8 cellular contexts compared by ENCODE assay signal in the genomic region with DNA sequence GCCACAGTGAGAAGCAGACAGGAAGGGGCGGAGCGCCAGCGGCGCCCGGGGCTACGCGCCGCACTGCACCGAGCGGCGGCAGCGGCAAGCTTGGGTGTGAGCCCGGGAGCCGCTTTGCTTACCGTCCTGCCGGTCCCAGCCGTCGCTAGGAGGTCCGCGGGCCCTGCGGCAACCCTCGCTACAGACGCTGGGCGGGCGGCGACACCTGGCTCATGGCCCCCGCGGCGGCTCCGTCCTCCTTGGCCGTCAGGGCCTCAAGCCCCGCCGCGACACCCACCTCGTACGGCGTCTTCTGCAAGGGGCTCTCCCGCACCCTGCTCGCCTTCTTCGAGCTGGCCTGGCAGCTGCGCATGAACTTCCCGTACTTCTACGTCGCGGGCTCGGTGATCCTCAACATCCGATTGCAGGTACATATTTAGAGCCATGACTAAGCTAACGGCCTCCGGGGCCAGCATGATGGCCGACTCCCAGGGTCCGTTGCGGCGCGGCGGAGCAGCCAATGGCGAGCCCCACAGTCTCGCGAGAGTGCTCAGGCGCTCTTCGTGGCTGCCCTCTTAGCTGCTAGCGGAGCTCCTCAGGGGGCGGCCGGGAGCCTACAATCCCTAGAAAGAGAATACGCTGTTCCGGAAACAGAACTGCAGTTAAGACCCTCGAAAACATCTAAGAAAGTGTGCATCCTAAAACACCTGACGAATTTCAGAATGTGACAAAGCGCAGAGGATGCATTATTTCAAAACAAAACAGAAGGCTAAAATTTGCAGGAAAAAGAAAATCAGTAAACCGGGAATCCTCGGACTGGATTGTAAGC. TPM values are rescaled to one million over a fixed set of nuclear protein-coding genes. Genes with fewer than 3 reads are reported as not detected.
DNase-seq lines count a peak whose midpoint lies in the region; ATAC-seq and TF ChIP-seq lines count a peak whose summit lies in the region.

TSS of gene SMIM10L1 (plus strand) at position 50 of the 808 bp plus-strand sequence. CDS start at position 213, 163 bp downstream.

- H3K36me3 Mint-ChIP-seq in activated naive CD8-positive, alpha-beta T cell = peaks cover 28% of the 10 kb centered on the region

- H3K9me3 Mint-ChIP-seq in activated naive CD8-positive, alpha-beta T cell (ENCODE audit: low read depth) = no peaks in the 10 kb centered on the region

- H3K27me3 Mint-ChIP-seq in activated naive CD8-positive, alpha-beta T cell = no peaks in the 10 kb centered on the region

- H3K4me3 Mint-ChIP-seq in activated naive CD8-positive, alpha-beta T cell = peak within 1 kb of the TSS; percentile 98

- ATAC-seq in HG02642 (IDR thresholded peaks at IDR 0.05; ENCODE audit: poor library complexity, unreplicated experiment) = peak; percentile 98

- peaks cover 73% of the 10 kb centered on the region for H3K4me1 Mint-ChIP-seq in activated naive CD8-positive, alpha-beta T cell (ENCODE audit: low read depth)

- DNase-seq in NCI-H1105 (lab: John Stamatoyannopoulos, UW) = peak; percentile 96
- DNase-seq in SKM-1 (lab: John Stamatoyannopoulos, UW; ENCODE audit: unreplicated experiment) = peak; percentile 28
- peak; percentile 91 for DNase-seq in glomerular visceral epithelial cell (ENCODE audit: extremely low spot score)
- peak; percentile 83 for DNase-seq in occipital lobe (lab: John Stamatoyannopoulos, UW)

- peak; percentile 68 for TF ChIP-seq POLR2A in GM10847 (IDR thresholded peaks at IDR 0.05; ENCODE audit: extremely low read depth, insufficient read length)

- peak within 1 kb of the TSS; percentile 65 for H3K27ac ChIP-seq in temporal lobe (ENCODE audit: low read depth, low read length)

- H3K27ac Mint-ChIP-seq in activated naive CD8-positive, alpha-beta T cell = peak within 1 kb of the TSS; percentile 99

RNA-seq across cellular contexts. Expression of gene SMIM10L1, which starts in this region (rescaled TPM):
- total RNA-seq in occipital lobe = 13.7 TPM
- total RNA-seq in temporal lobe = 8.6 TPM

Comparison
In these comparisons a context has a peak if more than half of its experiments do, and no peak if none do; other contexts are left out.
1. Peak in every context shown above with its lines: DNase-seq, ATAC-seq and H3K27ac ChIP-seq.
2. DNase-seq: peak in every context shown above with its lines; median percentile 96 in NCI-H1105; 91 in glomerular visceral epithelial cell; 83 in occipital lobe; 28 in SKM-1.